In genomic region chr10:31698169-31698890, GRCh38 we compare ENCODE assay signal across 9 cellular contexts.
DNase-seq lines count a peak whose midpoint lies in the region; ATAC-seq, FAIRE-seq and TF ChIP-seq lines count a peak whose summit lies in the region.
"Had no signal": no experiment of that assay in that cellular context is flagged by ENCODE, and none has a peak within 500 bp of the region (broad histone marks: within the 10 kb centered on the region; RNA-seq: fewer than 3 reads in every experiment).

No MANE protein-coding gene starts in this region.

- no peak for FAIRE-seq in HepG2 (lab: Jason Lieb, UNC)

- H3K27ac ChIP-seq in HepG2 (ENCODE audit: extremely low read length, insufficient read depth, low read length) = no peak overlapping the region
- peak overlapping the region; percentile 91 for H3K27ac ChIP-seq in stomach smooth muscle (ENCODE audit: low read length)

- H3K4me3 ChIP-seq in cardiac fibroblast (replicated peaks in 1 of 2; ENCODE audit: low read depth in 2 of 2, low read length in 2 of 2) (peak overlapping the region in 1 of 2 donors; percentile 36), HepG2 (replicated peaks in 1 of 3; ENCODE audit: insufficient read depth in 1 of 3, low read depth in 2 of 3, low read length in 3 of 3) (no peak overlapping the region), stomach smooth muscle (ENCODE audit: low read length in 2 of 2) (peak overlapping the region in 1 of 2 donors; percentile 62)

- BruUV-seq in HepG2 (replicated peaks; lab: Mats Ljungman, UMichigan) = no TSS peak

- no peak overlapping the region for H3K4me2 ChIP-seq in HepG2 (ENCODE audit: low read depth, low read length)

- no peaks in the 10 kb centered on the region for H4K20me1 ChIP-seq in HepG2 (ENCODE audit: insufficient read depth, low read length)

- H3K9ac ChIP-seq in HepG2 (ENCODE audit: insufficient read depth, low read depth, low read length) (no peak overlapping the region), stomach smooth muscle (ENCODE audit: low read length in 2 of 2) (peak overlapping the region in 1 of 2 donors; percentile 21)

- H3K4me1 ChIP-seq in HepG2 (ENCODE audit: insufficient read depth, low read length) = no peaks in the 10 kb centered on the region
- H3K4me1 ChIP-seq in stomach smooth muscle (ENCODE audit: control insufficient read depth, insufficient read depth, low read length) = peaks cover 74% of the 10 kb centered on the region

- TF ChIP-seq EP300 in HepG2 (IDR thresholded peaks at IDR 0.05; ENCODE audit: low read depth in 2 of 2, low read length in 2 of 2) (no peak), HepG2 (CRISPR knock-in tag; IDR thresholded peaks at IDR 0.05; ENCODE audit: borderline replicate concordance) (no peak)

- H3K27me3 ChIP-seq in HepG2 (ENCODE audit: control insufficient read depth in 1 of 2, insufficient read depth in 2 of 2, low read length in 2 of 2) (peaks cover 5 to 37% of the 10 kb centered on the region in 2 experiments; a peak in 3 of 5 replicates), stomach smooth muscle (ENCODE audit: control insufficient read depth in 1 of 2, insufficient read depth in 2 of 2, low read length in 2 of 2) (no peaks in the 10 kb centered on the region)

- no peak for TF ChIP-seq POLR2A in HepG2 (IDR thresholded peaks at IDR 0.05; ENCODE audit: insufficient read depth in 1 of 2, low read depth in 2 of 2, low read length in 2 of 2)

- TF ChIP-seq CTCF in cardiac fibroblast (IDR thresholded peaks at IDR 0.05; ENCODE audit: low read depth, low read length) (no peak), HepG2 (CRISPR knock-in tag; IDR thresholded peaks at IDR 0.05) (no peak)

- CTCF ChIA-PET in HepG2 (lab: Yijun Ruan, JAX; ENCODE audit: low intra/inter-chr PET ratio, low total read pairs) = no interaction called here

- ATAC-seq in HepG2 = no peak
- ATAC-seq in GM21786 (IDR thresholded peaks at IDR 0.05; ENCODE audit: unreplicated experiment) = no peak

- no peak overlapping the region for H2AFZ ChIP-seq in HepG2 (ENCODE audit: low read length)

- 36% methylated on average over 11 of the region's 11 CpGs for WGBS in HepG2 (ENCODE audit: low lambda C conversion rate)

- POLR2A ChIA-PET in HepG2 (lab: Yijun Ruan, JAX) = no interaction called here

- H3K79me2 ChIP-seq in HepG2 (ENCODE audit: insufficient read depth, low read length) = no peaks in the 10 kb centered on the region

- DNase-seq in HCEC 1CT (peak; percentile 86), cardiac fibroblast (ENCODE audit: low read depth in 2 of 2) (peak; percentile 92 to 97), HepG2 (ENCODE audit: low spot score) (no peak), NCI-H345 treated with DMSO at 0.1 percent for 48 hours (lab: John Stamatoyannopoulos, UW; ENCODE audit: unreplicated experiment) (no peak), NCI-H446 (lab: John Stamatoyannopoulos, UW) (no peak)
- DNase-seq in effector CD8-positive, alpha-beta T cell (lab: John Stamatoyannopoulos, UW) = no peak
- DNase-seq: GDM1 had no signal

- in situ Hi-C loops in HepG2 (cut with HindIII; ENCODE audit: extremely low pct_ligation_motif_present, low pct_unique_long_range_greater_than_20kb) = no loop called here

- H3K9me3 ChIP-seq in HepG2 (ENCODE audit: low read length) (peaks cover 9% of the 10 kb centered on the region), stomach smooth muscle (ENCODE audit: control insufficient read depth in 2 of 2, low read length in 2 of 2) (no peaks in the 10 kb centered on the region)

- TF ChIP-seq RAD21 in HepG2 (CRISPR knock-in tag; IDR thresholded peaks at IDR 0.05) = no peak

- H3K36me3 ChIP-seq in HepG2 (replicated peaks in 1 of 2; ENCODE audit: control insufficient read depth in 1 of 2, insufficient read depth in 2 of 2, low read length in 2 of 2) = no peaks in the 10 kb centered on the region
- H3K36me3 ChIP-seq in stomach smooth muscle (ENCODE audit: control insufficient read depth in 2 of 2, insufficient read depth in 2 of 2, low read length in 2 of 2) = no peaks in the 10 kb centered on the region

- intact Hi-C loops in HepG2 (cut with micrococcal nuclease; ENCODE audit: unreplicated experiment) = no loop called here

TF ChIP-seq in HepG2, 621 proteins besides CTCF, POLR2A, EP300 and RAD21:
- no peak for TF ChIP-seq ZSCAN31 (CRISPR knock-in tag; IDR thresholded peaks at IDR 0.05; ENCODE audit: low read depth)
- 0 out of 2 replicates have a peak, but pooled peaks have one; percentile 23 for TF ChIP-seq CEBPB (IDR thresholded peaks at IDR 0.05; ENCODE audit: borderline replicate concordance, low read depth, low read length)

Comparison
In these comparisons a context has a peak if more than half of its experiments do, and no peak if none do; other contexts are left out.
1. DNase-seq: peak in HCEC 1CT (single experiment) and cardiac fibroblast (2 of 2); none in HepG2 (single experiment), effector CD8-positive, alpha-beta T cell (single experiment), NCI-H345 treated with DMSO at 0.1 percent for 48 hours (single experiment) and NCI-H446 (0 of 2).